In genomic region chr1:119647734-119648619, GRCh38 we compare ENCODE assay signal across 8 cellular contexts. TPM values are rescaled to one million over a fixed set of nuclear protein-coding genes. Genes with fewer than 3 reads are reported as not detected.
DNase-seq lines count a peak whose midpoint lies in the region; ATAC-seq, FAIRE-seq and TF ChIP-seq lines count a peak whose summit lies in the region.

Gene ZNF697 (minus strand): TSS chr1:119648266. CDS start chr1:119626100, 22,166 bp downstream.

- TSS peak; percentile 32 for BruUV-seq in GM12878 (replicated peaks; lab: Mats Ljungman, UMichigan)

- no peak for TF ChIP-seq RAD21 in GM12878 (IDR thresholded peaks at IDR 0.05; ENCODE audit: insufficient read depth, low read depth, low read length)

- peak; percentile 82 for DNase-seq in GM10248 (ENCODE audit: extremely low spot score)
- DNase-seq in GOT3 (lab: John Stamatoyannopoulos, UW), result peak; percentile 66
- DNase-seq in RWPE1 (ENCODE audit: low spot score), result peak; percentile 96
- DNase-seq in GM12878 (ENCODE audit: low read depth, low spot score), result peak; percentile 51
- peak; percentile 96 to 99 for DNase-seq in hippocampal formation (lab: John Stamatoyannopoulos, UW)
- peak; percentile 92 for DNase-seq in pulmonary artery endothelial cell (ENCODE audit: low read depth, low spot score)
- DNase-seq in stimulated activated naive CD4-positive, alpha-beta T cell treated with Interleukin-2 at 50 U/mL for 16 hours (lab: John Stamatoyannopoulos, UW), result no peak

- no peak for TF ChIP-seq EP300 in GM12878 (IDR thresholded peaks at IDR 0.05; ENCODE audit: borderline replicate concordance in 1 of 2, control insufficient read depth in 1 of 2, low read depth in 2 of 2, low read length in 2 of 2)

- H3K4me1 ChIP-seq in GM12878 (ENCODE audit: control insufficient read depth, insufficient read depth, low read length), result no peaks in the 10 kb centered on the region; the same call in 1 of the 2 replicates

- no peaks in the 10 kb centered on the region for H3K27me3 ChIP-seq in GM12878 (replicated peaks in 1 of 2; ENCODE audit: control insufficient read depth in 2 of 2, insufficient read depth in 2 of 2, low read length in 1 of 2)

- intact Hi-C loops in GM12878 (cut with micrococcal nuclease; ENCODE audit: unreplicated experiment), result loop anchor here (2.0 to 5.0 kb wide), 2 partner anchors 15 to 36 kb away; no protein-coding TSS in a partner anchor

- peak; percentile 84 for ATAC-seq in GM12878

- FAIRE-seq in GM12878 (lab: Jason Lieb, UNC), result no peak

- in situ Hi-C loops in GM12878 (cut with MboI), result no loop called here

- peak; percentile 61; the same call in 1 of the 2 replicates for TF ChIP-seq POLR2A in GM12878 (IDR thresholded peaks at IDR 0.05; ENCODE audit: low read depth, low read length)

- no peaks in the 10 kb centered on the region for H4K20me1 ChIP-seq in GM12878 (ENCODE audit: control insufficient read depth, insufficient read depth)

- RAD21 ChIA-PET in GM12878 (lab: Charles Lee; ENCODE audit: unreplicated experiment), result interaction anchor here (0.7 to 6.1 kb wide), 9 partner anchors 9 to 36 kb away, joined by 3 to 74 read pairs (median 4); no protein-coding TSS in a partner anchor

- H3K9me3 ChIP-seq in GM12878 (replicated peaks; ENCODE audit: control insufficient read depth, insufficient read depth, low read length), result no peaks in the 10 kb centered on the region

- H3K27ac ChIP-seq in RWPE1 (peak within 1 kb of the TSS; percentile 89), GM12878 (ENCODE audit: control insufficient read depth, insufficient read depth) (no peak within 1 kb of the TSS; the same call in 1 of the 2 replicates)

- WGBS in GM12878 (ENCODE audit: insufficient coverage, insufficient replicate concordance, low lambda C conversion rate, missing lambda C conversion rate), result 11% methylated on average over 76 of the region's 81 CpGs

- peak within 1 kb of the TSS; percentile 31 for H3K9ac ChIP-seq in GM12878 (ENCODE audit: control insufficient read depth, insufficient read depth, low read length)

- no peaks in the 10 kb centered on the region; the same call in 1 of the 2 replicates for H3K79me2 ChIP-seq in GM12878 (ENCODE audit: control insufficient read depth, insufficient read depth, low read length)

- H3K4me2 ChIP-seq in GM12878 (ENCODE audit: control insufficient read depth, insufficient read depth), result peak within 1 kb of the TSS; percentile 96

- no peaks in the 10 kb centered on the region for H3K36me3 ChIP-seq in GM12878 (ENCODE audit: control insufficient read depth in 2 of 2, insufficient read depth in 2 of 2, low read length in 1 of 2)

- peak within 1 kb of the TSS; percentile 90 for H3K4me3 ChIP-seq in GM12878

- TF ChIP-seq CTCF in GM10248 (IDR thresholded peaks at IDR 0.05; ENCODE audit: control extremely low read depth, extremely low read depth, low read depth, missing control alignments), result no peak
- TF ChIP-seq CTCF in LNCAP (IDR thresholded peaks at IDR 0.05), result peak; percentile 54
- TF ChIP-seq CTCF in RWPE1 (conservative IDR thresholded peaks at IDR 0.05; ENCODE audit: low read depth), result peak; percentile 51
- peak in 2 of 3 experiments; percentile 7 to 17; a peak in 1 of 6 replicates for TF ChIP-seq CTCF in GM12878 (IDR thresholded peaks at IDR 0.05 in 2 of 3, conservative IDR thresholded peaks at IDR 0.05 in 1 of 3; ENCODE audit: control insufficient read depth in 2 of 3, extremely low read depth in 1 of 3, insufficient read depth in 1 of 3, low read depth in 3 of 3, low read length in 3 of 3)

- POLR2A ChIA-PET in GM10248 (lab: Yijun Ruan, JAX), result interaction anchor here (1.6 to 1.9 kb wide), 2 partner anchors 12 to 14 kb away, joined by 4 to 6 read pairs; no protein-coding TSS in a partner anchor
- POLR2A ChIA-PET in RWPE1 (lab: Yijun Ruan, JAX; ENCODE audit: low non-redundant PET), result interaction anchor here (0.9 to 1.0 kb wide), 2 partner anchors 11 to 31 kb away, joined by 3 to 4 read pairs; no protein-coding TSS in a partner anchor
- POLR2A ChIA-PET in GM12878 (lab: Charles Lee), result interaction anchor here (1.1 to 1.9 kb wide), 5 partner anchors 9 to 19 kb away, joined by 3 to 11 read pairs (median 4); no protein-coding TSS in a partner anchor

- SMC1A ChIA-PET in GM12878 (lab: Charles Lee; ENCODE audit: uncharacterized antibody, unreplicated experiment), result interaction anchor here (0.6 to 14.4 kb wide), 4 partner anchors 13 to 29 kb away, joined by 3 to 163 read pairs (median 7); no protein-coding TSS in a partner anchor

- H2AFZ ChIP-seq in GM12878 (ENCODE audit: control insufficient read depth, low read depth, low read length), result peak within 1 kb of the TSS; percentile 86

- CTCF ChIA-PET in GM10248 (lab: Yijun Ruan, JAX) (interaction anchor here (0.7 to 34.6 kb wide), 10 partner anchors 8 to 321 kb away, joined by 3 to 1134 read pairs (median 6); no protein-coding TSS in a partner anchor), RWPE1 (lab: Yijun Ruan, JAX) (interaction anchor here (0.6 to 3.4 kb wide), 5 partner anchors 16 to 742 kb away, joined by 3 to 32 read pairs (median 4); no protein-coding TSS in a partner anchor), GM12878 (lab: Yijun Ruan, JAX) (interaction anchor here (0.8 to 10.7 kb wide), 7 partner anchors 14 to 37 kb away, joined by 3 to 87 read pairs (median 7); no protein-coding TSS in a partner anchor)

TF ChIP-seq in GM12878, 131 proteins besides CTCF, POLR2A, EP300 and RAD21 (continues in another document):
- TF ChIP-seq RELB (IDR thresholded peaks at IDR 0.05; ENCODE audit: low read depth) (0 out of 2 replicates have a peak, but pooled peaks have one; percentile 15), BRCA1 (IDR thresholded peaks at IDR 0.05; ENCODE audit: low read depth, low read length) (peak; percentile 58; the same call in 1 of the 2 replicates), ZNF687 (IDR thresholded peaks at IDR 0.05) (no peak), HDAC6 (IDR thresholded peaks at IDR 0.05; ENCODE audit: unreplicated experiment) (peak; percentile 51), TAF1 (IDR thresholded peaks at IDR 0.05; ENCODE audit: borderline replicate concordance, low read depth, low read length) (no peak), EED (IDR thresholded peaks at IDR 0.05; ENCODE audit: low read depth) (peak; percentile 69), RB1 (IDR thresholded peaks at IDR 0.05; ENCODE audit: borderline replicate concordance) (peak; percentile 63; the same call in 1 of the 2 replicates)

RNA-seq across cellular contexts. Expression of gene ZNF697, which starts in this region (rescaled TPM):
- total RNA-seq in GM12878 (2013; cell fraction: nucleolus; rRNA removed), result 1.7 and 2.1 TPM in 2 replicates
- 3.9 and 4.3 TPM in 2 replicates for total RNA-seq in GM12878 (2014; rRNA removed)
- total RNA-seq in GM12878 (2014; rRNA removed; fragmentation: Illumina TruSeq; extraction: Trizol), result 3.7 and 3.8 TPM in 2 replicates
- total RNA-seq in GM12878 (2021), result 4.8 and 5.9 TPM in 2 replicates
- 0.50 TPM for polyA plus RNA-seq in GM12878 (2011; ENCODE audit: low read depth)
- 3.4 and 4.8 TPM in 2 replicates for polyA plus RNA-seq in GM12878 (2011; rRNA removed)
- polyA plus RNA-seq in GM12878 (2011; cell fraction: cytosol; rRNA removed), result 1.9 and 2.0 TPM in 2 replicates
- polyA plus RNA-seq in GM12878 (2011; cell fraction: nucleus; rRNA removed), result 3.5 and 5.1 TPM in 2 replicates
- polyA plus RNA-seq in GM12878 (2012), result 0.60 and 1.0 TPM in 2 replicates
- polyA plus RNA-seq in GM12878 (2014; fragmentation: Illumina TruSeq; extraction: Trizol), result 2.8 and 3.7 TPM in 2 replicates
- under 1 TPM; 0.74 to 0.99 TPM for polyA plus RNA-seq in GM12878 (2014; fragmentation: Nextera tagmentation; extraction: Ambion mirVana)
- 2.4 and 3.1 TPM in 2 replicates for polyA plus RNA-seq in GM12878 (2014; rRNA removed)
- polyA plus RNA-seq in GM12878 (2016; fragmentation: Nextera tagmentation; extraction: Ambion mirVana), result under 1 TPM; 0.48 to 0.60 TPM
- polyA minus RNA-seq in GM12878 (2011; rRNA and poly(A)+ RNA removed), result 4.3 and 4.5 TPM in 2 replicates
- polyA minus RNA-seq in GM12878 (2011; cell fraction: cytosol; rRNA and poly(A)+ RNA removed), result 2.2 and 2.9 TPM in 2 replicates
- polyA minus RNA-seq in GM12878 (2011; cell fraction: nucleus; rRNA and poly(A)+ RNA removed), result 3.9 and 6.5 TPM in 2 replicates
- 19.5 and 24.6 TPM in 2 replicates for total RNA-seq in pulmonary artery endothelial cell
